Comparison of ENCODE assay signal across 8 cellular contexts in genomic region chr2:7044253-7045250, GRCh38.
A peak's percentile ranks its signal among the peaks of the same experiment; 100 is the strongest.
DNase-seq lines count a peak whose midpoint lies in the region; ATAC-seq and TF ChIP-seq lines count a peak whose summit lies in the region.

No MANE protein-coding gene starts in this region.

- peak; percentile 66 for DNase-seq in GM10266 (ENCODE audit: extremely low spot score)
- DNase-seq in H9, result peak; percentile 50
- peak; percentile 18 to 36 for DNase-seq in NCI-H187 (lab: John Stamatoyannopoulos, UW)
- DNase-seq in activated CD4-positive, alpha-beta memory T cell treated with anti-CD3 and anti-CD28 coated beads, Interleukin-2, amount 10 ng/mL, durations not matched to agents 7 days and 5 days, result peak; percentile 62
- DNase-seq in effector CD8-positive, alpha-beta T cell (lab: John Stamatoyannopoulos, UW), result peak; percentile 41
- DNase-seq in memory B cell (ENCODE audit: low spot score in 2 of 2), result peak; percentile 49 to 56
- DNase-seq in stimulated activated CD8-positive, alpha-beta memory T cell treated with anti-CD3 and anti-CD28 coated beads, Interleukin-2, amount 100 ng/mL, for 48 hours (ENCODE audit: low read depth in 2 of 2), result peak; percentile 30 to 43

- H3K4me2 ChIP-seq in H9 (ENCODE audit: insufficient read depth, insufficient read length, low read length), result no peak overlapping the region

- no peak overlapping the region for H3K9ac ChIP-seq in H9 (ENCODE audit: extremely low read depth, insufficient read length, low read length)

- no peaks in the 10 kb centered on the region for H4K20me1 ChIP-seq in H9 (ENCODE audit: control insufficient read depth, insufficient read depth, insufficient read length)

- H3K4me1 Mint-ChIP-seq in H9 (peaks cover 17 to 18% of the 10 kb centered on the region in 2 experiments), memory B cell (peaks cover 2% of the 10 kb centered on the region)
- peaks cover 3% of the 10 kb centered on the region for H3K4me1 Mint-ChIP-seq in activated CD4-positive, alpha-beta memory T cell treated with anti-CD3 and anti-CD28 coated beads, Interleukin-2, amount 10 ng/mL, durations not matched to agents 7 days and 5 days

- no peaks in the 10 kb centered on the region for H3K79me1 ChIP-seq in H9 (ENCODE audit: insufficient read depth, low read depth, low read length, poor library complexity, severe bottlenecking)

- peaks cover 0 to 5% of the 10 kb centered on the region in 2 experiments; a peak in 1 of 5 replicates for H3K9me3 Mint-ChIP-seq in H9
- no peaks in the 10 kb centered on the region for H3K9me3 Mint-ChIP-seq in activated CD4-positive, alpha-beta memory T cell treated with anti-CD3 and anti-CD28 coated beads, Interleukin-2, amount 10 ng/mL, durations not matched to agents 7 days and 5 days
- peaks cover under 1% of the 10 kb centered on the region for H3K9me3 Mint-ChIP-seq in memory B cell

- H3K9me3 ChIP-seq in H9 (ENCODE audit: control insufficient read depth, low read depth, low read length), result no peaks in the 10 kb centered on the region

- no peak overlapping the region for H2BK20ac ChIP-seq in H9 (ENCODE audit: low read depth, low read length, poor library complexity, severe bottlenecking)

- CTCF ChIA-PET in activated CD4-positive, alpha-beta memory T cell treated with anti-CD3 and anti-CD28 coated beads, Interleukin-2, amount 10 ng/mL, durations not matched to agents 7 days and 5 days (lab: Charles Lee), result interaction anchor here (0.7 to 4.8 kb wide), 35 partner anchors 9 to 221 kb away, joined by 3 to 65 read pairs (median 4); partner anchors contain the start of gene RSAD2

- H2BK5ac ChIP-seq in H9 (ENCODE audit: insufficient read length, low read length), result no peak overlapping the region

- H2BK12ac ChIP-seq in H9 (ENCODE audit: insufficient read length, low read depth, low read length), result no peak overlapping the region

- POLR2A ChIA-PET in activated CD4-positive, alpha-beta memory T cell treated with anti-CD3 and anti-CD28 coated beads, Interleukin-2, amount 10 ng/mL, durations not matched to agents 7 days and 5 days (lab: Charles Lee), result interaction anchor here (1.1 kb wide), 2 partner anchors 149 to 222 kb away, joined by 3 read pairs; no protein-coding TSS in a partner anchor

- no peak overlapping the region for H3K4ac ChIP-seq in H9 (ENCODE audit: low read depth, low read length)

- no peak overlapping the region for H3K18ac ChIP-seq in H9 (ENCODE audit: insufficient read length, low read depth, low read length)

- H3T11ph ChIP-seq in H9 (ENCODE audit: low read length), result no peak overlapping the region

- no peaks in the 10 kb centered on the region for H3K27me3 ChIP-seq in H9 (ENCODE audit: insufficient read depth, low read length)

- H4K8ac ChIP-seq in H9 (replicated peaks; ENCODE audit: insufficient read length, low read depth, low read length), result no peak overlapping the region

- H3K27me3 Mint-ChIP-seq in H9 (ENCODE audit: low read depth), result no peaks in the 10 kb centered on the region
- no peaks in the 10 kb centered on the region for H3K27me3 Mint-ChIP-seq in activated CD4-positive, alpha-beta memory T cell treated with anti-CD3 and anti-CD28 coated beads, Interleukin-2, amount 10 ng/mL, durations not matched to agents 7 days and 5 days
- peaks cover 12% of the 10 kb centered on the region for H3K27me3 Mint-ChIP-seq in memory B cell

- no peaks in the 10 kb centered on the region for H3K79me2 ChIP-seq in H9 (ENCODE audit: insufficient read depth, low read length)

- no peak overlapping the region for H2BK120ac ChIP-seq in H9 (ENCODE audit: low read depth, low read length, poor library complexity, severe bottlenecking)

- H3K36me3 Mint-ChIP-seq in H9 (ENCODE audit: insufficient read depth in 1 of 3, low read depth in 3 of 3) (peaks cover 0 to 9% (median 8%) of the 10 kb centered on the region in 3 experiments; a peak in 6 of 7 replicates), memory B cell (no peaks in the 10 kb centered on the region)
- H3K36me3 Mint-ChIP-seq in activated CD4-positive, alpha-beta memory T cell treated with anti-CD3 and anti-CD28 coated beads, Interleukin-2, amount 10 ng/mL, durations not matched to agents 7 days and 5 days (ENCODE audit: low read depth), result no peaks in the 10 kb centered on the region

- no peak overlapping the region for H2AFZ ChIP-seq in H9 (ENCODE audit: low read length)

- H3K4me3 Mint-ChIP-seq in H9 (no peak overlapping the region), memory B cell (no peak overlapping the region)
- no peak overlapping the region for H3K4me3 Mint-ChIP-seq in activated CD4-positive, alpha-beta memory T cell treated with anti-CD3 and anti-CD28 coated beads, Interleukin-2, amount 10 ng/mL, durations not matched to agents 7 days and 5 days

- no peak overlapping the region for H4K91ac ChIP-seq in H9 (ENCODE audit: insufficient read length, low read depth, low read length)

- H3K27ac Mint-ChIP-seq in H9, result no peak overlapping the region; a peak in 1 of 7 replicates
- H3K27ac Mint-ChIP-seq in activated CD4-positive, alpha-beta memory T cell treated with anti-CD3 and anti-CD28 coated beads, Interleukin-2, amount 10 ng/mL, durations not matched to agents 7 days and 5 days, result no peak overlapping the region
- H3K27ac Mint-ChIP-seq in memory B cell, result no peak overlapping the region

- WGBS in H9 (ENCODE audit: extremely low coverage, insufficient read length, low lambda C conversion rate), result no CpG with 5 or more reads among the region's 17 CpGs

- no peak overlapping the region for H2BK15ac ChIP-seq in H9 (ENCODE audit: low read depth, low read length)

- TF ChIP-seq CTCF in GM10266 (IDR thresholded peaks at IDR 0.05; ENCODE audit: control insufficient read depth, insufficient read depth, low read depth, missing control alignments) (peak; percentile 96), H9 (conservative IDR thresholded peaks at IDR 0.05) (peak; percentile 88)

- ATAC-seq in memory B cell (ENCODE audit: low read depth) (peak; percentile 52), GM21381 (IDR thresholded peaks at IDR 0.05; ENCODE audit: unreplicated experiment) (no peak)

- no peak overlapping the region for H3K56ac ChIP-seq in H9 (ENCODE audit: insufficient read length, low read depth, low read length)

- no peak overlapping the region for H2AK5ac ChIP-seq in H9 (ENCODE audit: insufficient read length, low read length)

- no peak overlapping the region for H3K23ac ChIP-seq in H9 (ENCODE audit: insufficient read length, low read depth, low read length)

- H3K14ac ChIP-seq in H9 (ENCODE audit: insufficient read depth, low read length), result no peak overlapping the region

- H4K5ac ChIP-seq in H9 (ENCODE audit: insufficient read length, low read depth, low read length), result no peak overlapping the region

- peaks cover 4% of the 10 kb centered on the region; the same call in 1 of the 2 replicates for H3K4me1 ChIP-seq in H9 (ENCODE audit: insufficient read depth, low read length)

- H3K23me2 ChIP-seq in H9 (ENCODE audit: insufficient read length, low read depth, low read length, poor library complexity, severe bottlenecking), result no peaks in the 10 kb centered on the region

- H3K27ac ChIP-seq in H9 (ENCODE audit: insufficient read length, low read depth, low read length), result no peak overlapping the region
